Comparison of ENCODE assay signal across 18 cellular contexts in the genomic region with DNA sequence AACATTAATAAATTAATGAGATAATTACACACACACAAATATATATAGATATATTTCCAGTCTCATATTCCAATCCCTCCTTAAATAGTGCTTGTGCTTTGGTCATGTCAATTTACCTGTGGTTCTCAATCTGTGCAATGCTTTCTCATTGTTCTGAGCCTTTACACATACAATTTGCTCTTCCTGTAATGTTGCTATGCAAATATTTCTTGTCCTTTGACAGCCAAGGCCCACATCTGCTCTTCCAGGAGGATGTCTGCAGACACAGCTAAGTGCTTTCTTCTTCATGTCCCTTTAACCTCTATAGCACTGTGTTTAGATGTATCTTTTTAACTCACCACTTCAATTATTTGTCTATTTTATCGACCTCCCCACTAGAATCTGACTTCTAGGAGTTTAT.
A peak's percentile ranks its signal among the peaks of the same experiment; 100 is the strongest.
DNase-seq lines count a peak whose midpoint lies in the region; ATAC-seq and TF ChIP-seq lines count a peak whose summit lies in the region.
"Had no signal": no experiment of that assay in that cellular context is flagged by ENCODE, and none has a peak within 500 bp of the region (broad histone marks: within the 10 kb centered on the region; RNA-seq: fewer than 3 reads in every experiment).

No MANE protein-coding gene starts in this region.

- no peaks in the 10 kb centered on the region for H3K9me3 ChIP-seq in right atrium auricular region
- H3K9me3 ChIP-seq: colonic mucosa, esophagus squamous epithelium had no signal

- no peak overlapping the region for H3K27ac Mint-ChIP-seq in activated naive CD8-positive, alpha-beta T cell treated with anti-CD3 and anti-CD28 coated beads, Interleukin-2, amount 50 U/mL, for 24 hours
- H3K27ac Mint-ChIP-seq: naive thymus-derived CD4-positive, alpha-beta T cell had no signal

- H3K4me1 ChIP-seq in right atrium auricular region: no peaks in the 10 kb centered on the region
- H3K4me1 ChIP-seq: colonic mucosa, esophagus squamous epithelium had no signal

- no peak for DNase-seq in activated naive CD8-positive, alpha-beta T cell treated with anti-CD3 and anti-CD28 coated beads, Interleukin-2, amount 50 U/mL, for 24 hours
- no peak for DNase-seq in OCI-M1 (lab: John Stamatoyannopoulos, UW)
- no peak for DNase-seq in right atrium auricular region (ENCODE audit: low spot score)
- DNase-seq: Calu3; colonic mucosa; esophagus squamous epithelium; GM23248; Kasumi-1; naive thymus-derived CD4-positive, alpha-beta T cell; NCI-H2171 treated with DMSO at 0.1 percent for 48 hours; retina; stimulated activated CD4-positive, alpha-beta T cell treated with anti-CD3 and anti-CD28 coated beads, Interleukin-4, amount 100 ng/mL, for 24 hours; stimulated activated naive CD4-positive, alpha-beta T cell had no signal

- no peak for TF ChIP-seq CTCF in right atrium auricular region (IDR thresholded peaks at IDR 0.05)

- peak; percentile 50 for ATAC-seq in GM18498 (IDR thresholded peaks at IDR 0.05; ENCODE audit: unreplicated experiment)
- peak; percentile 78 for ATAC-seq in GM19395 (IDR thresholded peaks at IDR 0.05; ENCODE audit: unreplicated experiment)
- peak; percentile 66 for ATAC-seq in HG02759 (IDR thresholded peaks at IDR 0.05; ENCODE audit: unreplicated experiment)
- peak; percentile 63 for ATAC-seq in HG03520 (IDR thresholded peaks at IDR 0.05; ENCODE audit: unreplicated experiment)
- no peak for ATAC-seq in activated naive CD8-positive, alpha-beta T cell treated with anti-CD3 and anti-CD28 coated beads, Interleukin-2, amount 50 U/mL, for 24 hours
- no peak for ATAC-seq in HG03521 (IDR thresholded peaks at IDR 0.05; ENCODE audit: unreplicated experiment)
- ATAC-seq: naive thymus-derived CD4-positive, alpha-beta T cell had no signal

- no peak overlapping the region for H3K4me3 ChIP-seq in right atrium auricular region
- H3K4me3 ChIP-seq: colonic mucosa, esophagus squamous epithelium, GM23248 had no signal

- no peaks in the 10 kb centered on the region for H3K27me3 ChIP-seq in right atrium auricular region
- H3K27me3 ChIP-seq: colonic mucosa, esophagus squamous epithelium had no signal

- H3K36me3 ChIP-seq in right atrium auricular region: no peaks in the 10 kb centered on the region
- H3K36me3 ChIP-seq: colonic mucosa, esophagus squamous epithelium had no signal

- no peaks in the 10 kb centered on the region for H3K9me3 Mint-ChIP-seq in activated naive CD8-positive, alpha-beta T cell treated with anti-CD3 and anti-CD28 coated beads, Interleukin-2, amount 50 U/mL, for 24 hours
- H3K9me3 Mint-ChIP-seq: naive thymus-derived CD4-positive, alpha-beta T cell had no signal

- peaks cover 29% of the 10 kb centered on the region for H3K27me3 Mint-ChIP-seq in activated naive CD8-positive, alpha-beta T cell treated with anti-CD3 and anti-CD28 coated beads, Interleukin-2, amount 50 U/mL, for 24 hours

- H3K4me1 Mint-ChIP-seq in activated naive CD8-positive, alpha-beta T cell treated with anti-CD3 and anti-CD28 coated beads, Interleukin-2, amount 50 U/mL, for 24 hours: no peaks in the 10 kb centered on the region
- H3K4me1 Mint-ChIP-seq: naive thymus-derived CD4-positive, alpha-beta T cell had no signal

- no peaks in the 10 kb centered on the region for H3K36me3 Mint-ChIP-seq in activated naive CD8-positive, alpha-beta T cell treated with anti-CD3 and anti-CD28 coated beads, Interleukin-2, amount 50 U/mL, for 24 hours (ENCODE audit: low read depth)
- H3K36me3 Mint-ChIP-seq: naive thymus-derived CD4-positive, alpha-beta T cell had no signal

- no peak overlapping the region for H3K4me3 Mint-ChIP-seq in activated naive CD8-positive, alpha-beta T cell treated with anti-CD3 and anti-CD28 coated beads, Interleukin-2, amount 50 U/mL, for 24 hours
- H3K4me3 Mint-ChIP-seq: naive thymus-derived CD4-positive, alpha-beta T cell had no signal

- H3K27ac ChIP-seq in right atrium auricular region: no peak overlapping the region
- H3K27ac ChIP-seq: colonic mucosa, esophagus squamous epithelium, GM23248 had no signal

Comparison
In these comparisons a context has a peak if more than half of its experiments do, and no peak if none do; other contexts are left out.
1. ATAC-seq: peak in GM18498 (single experiment), GM19395 (single experiment), HG02759 (single experiment) and HG03520 (single experiment); none in activated naive CD8-positive, alpha-beta T cell treated with anti-CD3 and anti-CD28 coated beads, Interleukin-2, amount 50 U/mL, for 24 hours (single experiment) and HG03521 (single experiment).